1 cellular context compared by ENCODE assay signal in the genomic region with DNA sequence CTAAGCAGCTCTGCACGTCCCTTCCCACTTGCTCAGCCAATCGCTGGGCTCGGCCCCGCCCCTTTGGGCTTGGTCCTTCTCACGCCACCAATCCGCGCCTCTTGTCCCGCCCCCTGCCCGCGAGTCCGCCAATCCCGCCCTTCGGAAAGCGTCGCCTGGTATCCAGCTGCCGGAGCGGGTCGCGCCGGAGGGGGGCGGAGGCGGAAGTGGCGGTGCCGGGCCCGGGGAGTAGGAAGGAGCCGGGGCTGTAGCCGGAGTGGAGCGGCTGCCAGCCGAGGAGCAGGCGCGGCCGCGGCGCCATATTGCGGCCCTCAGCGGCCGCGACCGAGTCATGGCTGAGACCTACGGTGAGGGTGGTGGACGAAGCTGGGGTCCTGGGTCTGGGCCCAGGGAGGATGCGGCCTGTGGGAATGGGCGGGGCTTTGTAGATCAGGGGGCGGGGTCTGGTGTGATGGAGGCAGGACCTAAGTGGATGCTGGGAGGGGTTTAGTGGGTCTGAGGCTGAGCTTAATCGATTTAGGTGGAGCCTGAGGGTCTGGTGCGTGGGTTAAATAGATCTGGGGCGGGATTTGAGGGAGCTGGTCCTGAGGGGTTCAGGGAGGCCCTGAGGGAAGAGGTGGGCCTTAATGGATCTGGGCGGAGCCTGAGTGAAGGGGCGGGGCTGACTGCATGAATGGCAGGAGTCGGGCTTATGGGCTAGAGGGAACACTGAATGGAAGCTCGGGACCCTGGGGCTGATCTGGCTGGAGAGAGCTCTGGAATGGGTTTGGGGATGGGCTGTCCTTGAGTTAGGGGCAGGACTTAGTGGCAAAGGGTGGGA.
A peak's percentile ranks its signal among the peaks of the same experiment; 100 is the strongest.
TF ChIP-seq lines count a peak whose summit lies in the region.

A gene with protein sequence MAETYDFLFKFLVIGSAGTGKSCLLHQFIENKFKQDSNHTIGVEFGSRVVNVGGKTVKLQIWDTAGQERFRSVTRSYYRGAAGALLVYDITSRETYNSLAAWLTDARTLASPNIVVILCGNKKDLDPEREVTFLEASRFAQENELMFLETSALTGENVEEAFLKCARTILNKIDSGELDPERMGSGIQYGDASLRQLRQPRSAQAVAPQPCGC (plus strand): TSS at position 203 of the 820 bp plus-strand sequence. CDS start 129 bp downstream, at position 332.

TF ChIP-seq in K562, 482 proteins besides CTCF, POLR2A, EP300 and RAD21 (continued from another document and continues in another):
- TF ChIP-seq CTBP1 (IDR thresholded peaks at IDR 0.05; ENCODE audit: borderline replicate concordance): peak; percentile 64
- no peak for TF ChIP-seq ZNF133 (CRISPR knock-in tag; IDR thresholded peaks at IDR 0.05)
- peak; percentile 98 for TF ChIP-seq ELF1 (tag; IDR thresholded peaks at IDR 0.05)
- TF ChIP-seq, protein P1, sequence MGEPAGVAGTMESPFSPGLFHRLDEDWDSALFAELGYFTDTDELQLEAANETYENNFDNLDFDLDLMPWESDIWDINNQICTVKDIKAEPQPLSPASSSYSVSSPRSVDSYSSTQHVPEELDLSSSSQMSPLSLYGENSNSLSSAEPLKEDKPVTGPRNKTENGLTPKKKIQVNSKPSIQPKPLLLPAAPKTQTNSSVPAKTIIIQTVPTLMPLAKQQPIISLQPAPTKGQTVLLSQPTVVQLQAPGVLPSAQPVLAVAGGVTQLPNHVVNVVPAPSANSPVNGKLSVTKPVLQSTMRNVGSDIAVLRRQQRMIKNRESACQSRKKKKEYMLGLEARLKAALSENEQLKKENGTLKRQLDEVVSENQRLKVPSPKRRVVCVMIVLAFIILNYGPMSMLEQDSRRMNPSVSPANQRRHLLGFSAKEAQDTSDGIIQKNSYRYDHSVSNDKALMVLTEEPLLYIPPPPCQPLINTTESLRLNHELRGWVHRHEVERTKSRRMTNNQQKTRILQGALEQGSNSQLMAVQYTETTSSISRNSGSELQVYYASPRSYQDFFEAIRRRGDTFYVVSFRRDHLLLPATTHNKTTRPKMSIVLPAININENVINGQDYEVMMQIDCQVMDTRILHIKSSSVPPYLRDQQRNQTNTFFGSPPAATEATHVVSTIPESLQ (CRISPR knock-in tag; IDR thresholded peaks at IDR 0.05): peak; percentile 89; the same call in 1 of the 2 replicates
- TF ChIP-seq, protein P2, sequence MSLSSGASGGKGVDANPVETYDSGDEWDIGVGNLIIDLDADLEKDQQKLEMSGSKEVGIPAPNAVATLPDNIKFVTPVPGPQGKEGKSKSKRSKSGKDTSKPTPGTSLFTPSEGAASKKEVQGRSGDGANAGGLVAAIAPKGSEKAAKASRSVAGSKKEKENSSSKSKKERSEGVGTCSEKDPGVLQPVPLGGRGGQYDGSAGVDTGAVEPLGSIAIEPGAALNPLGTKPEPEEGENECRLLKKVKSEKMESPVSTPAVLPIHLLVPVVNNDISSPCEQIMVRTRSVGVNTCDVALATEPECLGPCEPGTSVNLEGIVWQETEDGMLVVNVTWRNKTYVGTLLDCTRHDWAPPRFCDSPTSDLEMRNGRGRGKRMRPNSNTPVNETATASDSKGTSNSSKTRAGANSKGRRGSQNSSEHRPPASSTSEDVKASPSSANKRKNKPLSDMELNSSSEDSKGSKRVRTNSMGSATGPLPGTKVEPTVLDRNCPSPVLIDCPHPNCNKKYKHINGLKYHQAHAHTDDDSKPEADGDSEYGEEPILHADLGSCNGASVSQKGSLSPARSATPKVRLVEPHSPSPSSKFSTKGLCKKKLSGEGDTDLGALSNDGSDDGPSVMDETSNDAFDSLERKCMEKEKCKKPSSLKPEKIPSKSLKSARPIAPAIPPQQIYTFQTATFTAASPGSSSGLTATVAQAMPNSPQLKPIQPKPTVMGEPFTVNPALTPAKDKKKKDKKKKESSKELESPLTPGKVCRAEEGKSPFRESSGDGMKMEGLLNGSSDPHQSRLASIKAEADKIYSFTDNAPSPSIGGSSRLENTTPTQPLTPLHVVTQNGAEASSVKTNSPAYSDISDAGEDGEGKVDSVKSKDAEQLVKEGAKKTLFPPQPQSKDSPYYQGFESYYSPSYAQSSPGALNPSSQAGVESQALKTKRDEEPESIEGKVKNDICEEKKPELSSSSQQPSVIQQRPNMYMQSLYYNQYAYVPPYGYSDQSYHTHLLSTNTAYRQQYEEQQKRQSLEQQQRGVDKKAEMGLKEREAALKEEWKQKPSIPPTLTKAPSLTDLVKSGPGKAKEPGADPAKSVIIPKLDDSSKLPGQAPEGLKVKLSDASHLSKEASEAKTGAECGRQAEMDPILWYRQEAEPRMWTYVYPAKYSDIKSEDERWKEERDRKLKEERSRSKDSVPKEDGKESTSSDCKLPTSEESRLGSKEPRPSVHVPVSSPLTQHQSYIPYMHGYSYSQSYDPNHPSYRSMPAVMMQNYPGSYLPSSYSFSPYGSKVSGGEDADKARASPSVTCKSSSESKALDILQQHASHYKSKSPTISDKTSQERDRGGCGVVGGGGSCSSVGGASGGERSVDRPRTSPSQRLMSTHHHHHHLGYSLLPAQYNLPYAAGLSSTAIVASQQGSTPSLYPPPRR (CRISPR knock-in tag; IDR thresholded peaks at IDR 0.05; ENCODE audit: borderline replicate concordance): no peak
- peak; percentile 98 for TF ChIP-seq FOS (IDR thresholded peaks at IDR 0.05; ENCODE audit: extremely low read depth, insufficient read length)
- peak; percentile 99 for TF ChIP-seq SP1 (CRISPR knock-in tag; IDR thresholded peaks at IDR 0.05)
- TF ChIP-seq, protein P3, sequence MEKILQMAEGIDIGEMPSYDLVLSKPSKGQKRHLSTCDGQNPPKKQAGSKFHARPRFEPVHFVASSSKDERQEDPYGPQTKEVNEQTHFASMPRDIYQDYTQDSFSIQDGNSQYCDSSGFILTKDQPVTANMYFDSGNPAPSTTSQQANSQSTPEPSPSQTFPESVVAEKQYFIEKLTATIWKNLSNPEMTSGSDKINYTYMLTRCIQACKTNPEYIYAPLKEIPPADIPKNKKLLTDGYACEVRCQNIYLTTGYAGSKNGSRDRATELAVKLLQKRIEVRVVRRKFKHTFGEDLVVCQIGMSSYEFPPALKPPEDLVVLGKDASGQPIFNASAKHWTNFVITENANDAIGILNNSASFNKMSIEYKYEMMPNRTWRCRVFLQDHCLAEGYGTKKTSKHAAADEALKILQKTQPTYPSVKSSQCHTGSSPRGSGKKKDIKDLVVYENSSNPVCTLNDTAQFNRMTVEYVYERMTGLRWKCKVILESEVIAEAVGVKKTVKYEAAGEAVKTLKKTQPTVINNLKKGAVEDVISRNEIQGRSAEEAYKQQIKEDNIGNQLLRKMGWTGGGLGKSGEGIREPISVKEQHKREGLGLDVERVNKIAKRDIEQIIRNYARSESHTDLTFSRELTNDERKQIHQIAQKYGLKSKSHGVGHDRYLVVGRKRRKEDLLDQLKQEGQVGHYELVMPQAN (IDR thresholded peaks at IDR 0.05; ENCODE audit: borderline replicate concordance): peak; percentile 92
- TF ChIP-seq, protein P4, sequence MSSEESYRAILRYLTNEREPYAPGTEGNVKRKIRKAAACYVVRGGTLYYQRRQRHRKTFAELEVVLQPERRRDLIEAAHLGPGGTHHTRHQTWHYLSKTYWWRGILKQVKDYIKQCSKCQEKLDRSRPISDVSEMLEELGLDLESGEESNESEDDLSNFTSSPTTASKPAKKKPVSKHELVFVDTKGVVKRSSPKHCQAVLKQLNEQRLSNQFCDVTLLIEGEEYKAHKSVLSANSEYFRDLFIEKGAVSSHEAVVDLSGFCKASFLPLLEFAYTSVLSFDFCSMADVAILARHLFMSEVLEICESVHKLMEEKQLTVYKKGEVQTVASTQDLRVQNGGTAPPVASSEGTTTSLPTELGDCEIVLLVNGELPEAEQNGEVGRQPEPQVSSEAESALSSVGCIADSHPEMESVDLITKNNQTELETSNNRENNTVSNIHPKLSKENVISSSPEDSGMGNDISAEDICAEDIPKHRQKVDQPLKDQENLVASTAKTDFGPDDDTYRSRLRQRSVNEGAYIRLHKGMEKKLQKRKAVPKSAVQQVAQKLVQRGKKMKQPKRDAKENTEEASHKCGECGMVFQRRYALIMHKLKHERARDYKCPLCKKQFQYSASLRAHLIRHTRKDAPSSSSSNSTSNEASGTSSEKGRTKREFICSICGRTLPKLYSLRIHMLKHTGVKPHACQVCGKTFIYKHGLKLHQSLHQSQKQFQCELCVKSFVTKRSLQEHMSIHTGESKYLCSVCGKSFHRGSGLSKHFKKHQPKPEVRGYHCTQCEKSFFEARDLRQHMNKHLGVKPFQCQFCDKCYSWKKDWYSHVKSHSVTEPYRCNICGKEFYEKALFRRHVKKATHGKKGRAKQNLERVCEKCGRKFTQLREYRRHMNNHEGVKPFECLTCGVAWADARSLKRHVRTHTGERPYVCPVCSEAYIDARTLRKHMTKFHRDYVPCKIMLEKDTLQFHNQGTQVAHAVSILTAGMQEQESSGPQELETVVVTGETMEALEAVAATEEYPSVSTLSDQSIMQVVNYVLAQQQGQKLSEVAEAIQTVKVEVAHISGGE (CRISPR knock-in tag; IDR thresholded peaks at IDR 0.05): peak in 1 of 3 experiments; percentile 53; a peak in 1 of 6 replicates
- peak; percentile 35 to 89 (median 84) for TF ChIP-seq YY1 (IDR thresholded peaks at IDR 0.05; ENCODE audit: borderline replicate concordance in 1 of 3, control insufficient read depth in 1 of 3, extremely low read depth in 1 of 3, insufficient read depth in 3 of 3, insufficient read length in 1 of 3, insufficient replicate concordance in 2 of 3, low read depth in 1 of 3, low read length in 2 of 3)
- TF ChIP-seq, protein P5, sequence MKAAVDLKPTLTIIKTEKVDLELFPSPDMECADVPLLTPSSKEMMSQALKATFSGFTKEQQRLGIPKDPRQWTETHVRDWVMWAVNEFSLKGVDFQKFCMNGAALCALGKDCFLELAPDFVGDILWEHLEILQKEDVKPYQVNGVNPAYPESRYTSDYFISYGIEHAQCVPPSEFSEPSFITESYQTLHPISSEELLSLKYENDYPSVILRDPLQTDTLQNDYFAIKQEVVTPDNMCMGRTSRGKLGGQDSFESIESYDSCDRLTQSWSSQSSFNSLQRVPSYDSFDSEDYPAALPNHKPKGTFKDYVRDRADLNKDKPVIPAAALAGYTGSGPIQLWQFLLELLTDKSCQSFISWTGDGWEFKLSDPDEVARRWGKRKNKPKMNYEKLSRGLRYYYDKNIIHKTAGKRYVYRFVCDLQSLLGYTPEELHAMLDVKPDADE (conservative IDR thresholded peaks at IDR 0.05; ENCODE audit: control insufficient read depth, low read depth, low read length): 0 out of 2 replicates have a peak, but pooled peaks have one; percentile 48
- no peak for TF ChIP-seq SNIP1 (IDR thresholded peaks at IDR 0.05; ENCODE audit: low read depth)
- TF ChIP-seq, protein P6, sequence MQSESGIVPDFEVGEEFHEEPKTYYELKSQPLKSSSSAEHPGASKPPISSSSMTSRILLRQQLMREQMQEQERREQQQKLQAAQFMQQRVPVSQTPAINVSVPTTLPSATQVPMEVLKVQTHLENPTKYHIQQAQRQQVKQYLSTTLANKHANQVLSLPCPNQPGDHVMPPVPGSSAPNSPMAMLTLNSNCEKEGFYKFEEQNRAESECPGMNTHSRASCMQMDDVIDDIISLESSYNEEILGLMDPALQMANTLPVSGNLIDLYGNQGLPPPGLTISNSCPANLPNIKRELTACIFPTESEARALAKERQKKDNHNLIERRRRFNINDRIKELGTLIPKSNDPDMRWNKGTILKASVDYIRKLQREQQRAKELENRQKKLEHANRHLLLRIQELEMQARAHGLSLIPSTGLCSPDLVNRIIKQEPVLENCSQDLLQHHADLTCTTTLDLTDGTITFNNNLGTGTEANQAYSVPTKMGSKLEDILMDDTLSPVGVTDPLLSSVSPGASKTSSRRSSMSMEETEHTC (IDR thresholded peaks at IDR 0.05): no peak
- TF ChIP-seq, protein P7, sequence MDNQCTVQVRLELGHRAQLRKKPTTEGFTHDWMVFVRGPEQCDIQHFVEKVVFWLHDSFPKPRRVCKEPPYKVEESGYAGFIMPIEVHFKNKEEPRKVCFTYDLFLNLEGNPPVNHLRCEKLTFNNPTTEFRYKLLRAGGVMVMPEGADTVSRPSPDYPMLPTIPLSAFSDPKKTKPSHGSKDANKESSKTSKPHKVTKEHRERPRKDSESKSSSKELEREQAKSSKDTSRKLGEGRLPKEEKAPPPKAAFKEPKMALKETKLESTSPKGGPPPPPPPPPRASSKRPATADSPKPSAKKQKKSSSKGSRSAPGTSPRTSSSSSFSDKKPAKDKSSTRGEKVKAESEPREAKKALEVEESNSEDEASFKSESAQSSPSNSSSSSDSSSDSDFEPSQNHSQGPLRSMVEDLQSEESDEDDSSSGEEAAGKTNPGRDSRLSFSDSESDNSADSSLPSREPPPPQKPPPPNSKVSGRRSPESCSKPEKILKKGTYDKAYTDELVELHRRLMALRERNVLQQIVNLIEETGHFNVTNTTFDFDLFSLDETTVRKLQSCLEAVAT (IDR thresholded peaks at IDR 0.05): peak in 1 of 2 experiments; percentile 62; a peak in 1 of 4 replicates
- TF ChIP-seq, protein P8, sequence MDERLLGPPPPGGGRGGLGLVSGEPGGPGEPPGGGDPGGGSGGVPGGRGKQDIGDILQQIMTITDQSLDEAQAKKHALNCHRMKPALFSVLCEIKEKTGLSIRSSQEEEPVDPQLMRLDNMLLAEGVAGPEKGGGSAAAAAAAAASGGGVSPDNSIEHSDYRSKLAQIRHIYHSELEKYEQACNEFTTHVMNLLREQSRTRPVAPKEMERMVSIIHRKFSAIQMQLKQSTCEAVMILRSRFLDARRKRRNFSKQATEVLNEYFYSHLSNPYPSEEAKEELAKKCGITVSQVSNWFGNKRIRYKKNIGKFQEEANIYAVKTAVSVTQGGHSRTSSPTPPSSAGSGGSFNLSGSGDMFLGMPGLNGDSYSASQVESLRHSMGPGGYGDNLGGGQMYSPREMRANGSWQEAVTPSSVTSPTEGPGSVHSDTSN (CRISPR knock-in tag; IDR thresholded peaks at IDR 0.05; ENCODE audit: low read depth): peak; percentile 45
- TF ChIP-seq, protein P8 (tag; conservative IDR thresholded peaks at IDR 0.05; ENCODE audit: low read depth): peak; percentile 82
- peak; percentile 37; the same call in 1 of the 2 replicates for TF ChIP-seq ATF7 (IDR thresholded peaks at IDR 0.05)
- peak; percentile 96 for TF ChIP-seq ELF2 (CRISPR knock-in tag; IDR thresholded peaks at IDR 0.05)
- TF ChIP-seq RBBP5 (IDR thresholded peaks at IDR 0.05; ENCODE audit: borderline replicate concordance, insufficient read depth, low read length, poor library complexity, severe bottlenecking): peak; percentile 88
- no peak for TF ChIP-seq SMARCC2 (IDR thresholded peaks at IDR 0.05; ENCODE audit: low read depth)
- TF ChIP-seq, protein P9, sequence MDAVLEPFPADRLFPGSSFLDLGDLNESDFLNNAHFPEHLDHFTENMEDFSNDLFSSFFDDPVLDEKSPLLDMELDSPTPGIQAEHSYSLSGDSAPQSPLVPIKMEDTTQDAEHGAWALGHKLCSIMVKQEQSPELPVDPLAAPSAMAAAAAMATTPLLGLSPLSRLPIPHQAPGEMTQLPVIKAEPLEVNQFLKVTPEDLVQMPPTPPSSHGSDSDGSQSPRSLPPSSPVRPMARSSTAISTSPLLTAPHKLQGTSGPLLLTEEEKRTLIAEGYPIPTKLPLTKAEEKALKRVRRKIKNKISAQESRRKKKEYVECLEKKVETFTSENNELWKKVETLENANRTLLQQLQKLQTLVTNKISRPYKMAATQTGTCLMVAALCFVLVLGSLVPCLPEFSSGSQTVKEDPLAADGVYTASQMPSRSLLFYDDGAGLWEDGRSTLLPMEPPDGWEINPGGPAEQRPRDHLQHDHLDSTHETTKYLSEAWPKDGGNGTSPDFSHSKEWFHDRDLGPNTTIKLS (IDR thresholded peaks at IDR 0.05; ENCODE audit: borderline replicate concordance, low read depth): peak; percentile 15; the same call in 1 of the 2 replicates
- TF ChIP-seq NR1H2 (CRISPR knock-in tag; IDR thresholded peaks at IDR 0.05): peak; percentile 37; the same call in 1 of the 2 replicates
- TF ChIP-seq SIN3A (IDR thresholded peaks at IDR 0.05; ENCODE audit: borderline replicate concordance in 2 of 2, control insufficient read depth in 1 of 2, low read depth in 2 of 2, low read length in 2 of 2): peak; percentile 80 to 88; a peak in 2 of 4 replicates
